8 cellular contexts compared by ENCODE assay signal in the genomic region with DNA sequence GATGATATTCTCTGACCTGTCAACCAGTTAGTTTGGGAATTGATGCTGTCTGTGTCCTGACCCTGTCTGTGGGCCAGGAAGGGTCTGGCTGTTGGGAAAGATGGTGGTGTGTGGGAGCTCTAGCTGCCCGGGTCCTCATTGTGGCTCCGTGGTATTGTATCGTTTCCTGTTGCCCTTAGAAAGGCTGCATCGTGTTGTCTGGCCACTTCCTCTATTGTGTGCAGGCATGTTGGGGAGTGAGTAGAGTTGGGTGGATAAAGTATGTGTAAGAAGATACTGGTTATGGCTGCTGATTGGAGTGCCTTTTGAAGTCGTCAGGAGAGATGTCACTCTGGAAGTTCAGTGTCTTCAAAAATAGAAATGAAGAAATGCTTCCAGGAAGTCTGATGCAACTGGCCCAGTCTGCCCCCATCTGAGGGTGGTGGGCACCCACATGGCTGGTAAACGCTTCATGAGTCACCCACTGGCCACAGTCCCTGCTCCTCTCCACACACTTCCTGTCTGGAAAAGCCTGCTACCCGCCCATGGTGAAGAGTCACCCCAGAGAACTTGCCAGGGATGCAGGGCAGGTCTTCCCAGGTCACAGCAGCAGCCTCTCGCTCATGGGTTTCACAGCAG. TPM values are rescaled to one million over a fixed set of nuclear protein-coding genes. Genes with fewer than 3 reads are reported as not detected.
DNase-seq lines count a peak whose midpoint lies in the region; ATAC-seq, FAIRE-seq and TF ChIP-seq lines count a peak whose summit lies in the region.

No MANE protein-coding gene starts in this region.

- peak; percentile 61 for FAIRE-seq in GM12878 (lab: Jason Lieb, UNC)

- intact Hi-C loops in GM12878 (cut with micrococcal nuclease; ENCODE audit: unreplicated experiment), result no loop called here

- H3K36me3 ChIP-seq in GM12878 (ENCODE audit: control insufficient read depth in 2 of 2, insufficient read depth in 2 of 2, low read length in 1 of 2), result no peaks in the 10 kb centered on the region; a peak in 1 of 4 replicates

- ATAC-seq in HG02973 (IDR thresholded peaks at IDR 0.05; ENCODE audit: unreplicated experiment) (peak; percentile 58), SK-N-SH treated with all-trans-retinoic acid at 6 μM for 48 hours (peak; percentile 92), GM12878 (peak; percentile 89), GM19455 (IDR thresholded peaks at IDR 0.05; ENCODE audit: unreplicated experiment) (no peak), GM21360 (IDR thresholded peaks at IDR 0.05; ENCODE audit: unreplicated experiment) (no peak)

- SMC1A ChIA-PET in GM12878 (lab: Charles Lee; ENCODE audit: uncharacterized antibody, unreplicated experiment), result interaction anchor here (1.6 kb wide), 1 partner anchor 26 kb away, joined by 4 read pairs; no protein-coding TSS in a partner anchor

- TF ChIP-seq RAD21 in GM12878 (IDR thresholded peaks at IDR 0.05; ENCODE audit: insufficient read depth, low read depth, low read length), result no peak

- H3K4me1 ChIP-seq in GM12878 (ENCODE audit: control insufficient read depth, insufficient read depth, low read length), result peaks cover 44% of the 10 kb centered on the region

- POLR2A ChIA-PET in GM12878 (lab: Charles Lee), result no interaction called here

- BruUV-seq in GM12878 (replicated peaks; lab: Mats Ljungman, UMichigan), result no TSS peak

- no peaks in the 10 kb centered on the region for H4K20me1 ChIP-seq in GM12878 (ENCODE audit: control insufficient read depth, insufficient read depth)

- H3K27me3 ChIP-seq in GM12878 (replicated peaks in 1 of 2; ENCODE audit: control insufficient read depth in 2 of 2, insufficient read depth in 2 of 2, low read length in 1 of 2), result no peaks in the 10 kb centered on the region

- peaks cover 11% of the 10 kb centered on the region for H3K79me2 ChIP-seq in GM12878 (ENCODE audit: control insufficient read depth, insufficient read depth, low read length)

- in situ Hi-C loops in GM12878 (cut with MboI), result no loop called here

- peak overlapping the region; percentile 81 for H2AFZ ChIP-seq in GM12878 (ENCODE audit: control insufficient read depth, low read depth, low read length)

- TF ChIP-seq CTCF in GM12878 (IDR thresholded peaks at IDR 0.05 in 2 of 3, conservative IDR thresholded peaks at IDR 0.05 in 1 of 3; ENCODE audit: control insufficient read depth in 2 of 3, extremely low read depth in 1 of 3, insufficient read depth in 1 of 3, low read depth in 3 of 3, low read length in 3 of 3), result no peak

- RAD21 ChIA-PET in GM12878 (lab: Charles Lee; ENCODE audit: unreplicated experiment), result interaction anchor here (1.4 kb wide), 1 partner anchor 22 kb away, joined by 3 read pairs; no protein-coding TSS in a partner anchor

- no peaks in the 10 kb centered on the region for H3K9me3 ChIP-seq in GM12878 (replicated peaks; ENCODE audit: control insufficient read depth, insufficient read depth, low read length)

- DNase-seq in EH (ENCODE audit: low read depth) (peak; percentile 100), GM12878 (ENCODE audit: low read depth, low spot score) (no peak), kidney glomerular epithelial cell (lab: John Stamatoyannopoulos, UW) (peak; percentile 84)
- peak; percentile 36 for DNase-seq in stimulated activated CD4-positive, alpha-beta T cell treated with anti-CD3 and anti-CD28 coated beads, Interleukin-4, amount 100 ng/mL, for 24 hours

- peak overlapping the region; percentile 73 for H3K4me2 ChIP-seq in GM12878 (ENCODE audit: control insufficient read depth, insufficient read depth)

- TF ChIP-seq EP300 in GM12878 (IDR thresholded peaks at IDR 0.05; ENCODE audit: borderline replicate concordance in 1 of 2, control insufficient read depth in 1 of 2, low read depth in 2 of 2, low read length in 2 of 2), result no peak

- peak overlapping the region; percentile 84 for H3K27ac ChIP-seq in GM12878 (ENCODE audit: control insufficient read depth, insufficient read depth)

- peak overlapping the region; percentile 44 for H3K9ac ChIP-seq in GM12878 (ENCODE audit: control insufficient read depth, insufficient read depth, low read length)

- TF ChIP-seq POLR2A in GM12878 (IDR thresholded peaks at IDR 0.05; ENCODE audit: low read depth, low read length), result no peak

- 13% methylated on average over 8 of the region's 8 CpGs for WGBS in GM12878 (ENCODE audit: insufficient coverage, insufficient replicate concordance, low lambda C conversion rate, missing lambda C conversion rate)

- H3K4me3 ChIP-seq in GM12878, result peak overlapping the region; percentile 37; the same call in 1 of the 2 replicates

- CTCF ChIA-PET in GM12878 (lab: Yijun Ruan, JAX), result no interaction called here

TF ChIP-seq in SK-N-SH treated with all-trans-retinoic acid at 6 μM for 48 hours, 23 proteins besides CTCF, POLR2A, EP300 and RAD21 (continues in another document):
- TF ChIP-seq ZNF8 (CRISPR knock-in tag; IDR thresholded peaks at IDR 0.05) (no peak), ISL1 (CRISPR knock-in tag; IDR thresholded peaks at IDR 0.05) (0 out of 2 replicates have a peak, but pooled peaks have one; percentile 8), SNAI2 (CRISPR knock-in tag; IDR thresholded peaks at IDR 0.05) (no peak), ZFP30 (CRISPR knock-in tag; IDR thresholded peaks at IDR 0.05) (no peak)
- TF ChIP-seq, protein P1, sequence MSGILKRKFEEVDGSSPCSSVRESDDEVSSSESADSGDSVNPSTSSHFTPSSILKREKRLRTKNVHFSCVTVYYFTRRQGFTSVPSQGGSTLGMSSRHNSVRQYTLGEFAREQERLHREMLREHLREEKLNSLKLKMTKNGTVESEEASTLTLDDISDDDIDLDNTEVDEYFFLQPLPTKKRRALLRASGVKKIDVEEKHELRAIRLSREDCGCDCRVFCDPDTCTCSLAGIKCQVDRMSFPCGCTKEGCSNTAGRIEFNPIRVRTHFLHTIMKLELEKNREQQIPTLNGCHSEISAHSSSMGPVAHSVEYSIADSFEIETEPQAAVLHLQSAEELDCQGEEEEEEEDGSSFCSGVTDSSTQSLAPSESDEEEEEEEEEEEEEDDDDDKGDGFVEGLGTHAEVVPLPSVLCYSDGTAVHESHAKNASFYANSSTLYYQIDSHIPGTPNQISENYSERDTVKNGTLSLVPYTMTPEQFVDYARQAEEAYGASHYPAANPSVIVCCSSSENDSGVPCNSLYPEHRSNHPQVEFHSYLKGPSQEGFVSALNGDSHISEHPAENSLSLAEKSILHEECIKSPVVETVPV (CRISPR knock-in tag; IDR thresholded peaks at IDR 0.05), result no peak

TF ChIP-seq in GM12878, 131 proteins besides CTCF, POLR2A, EP300 and RAD21 (continues in another document):
- TF ChIP-seq, protein P2, sequence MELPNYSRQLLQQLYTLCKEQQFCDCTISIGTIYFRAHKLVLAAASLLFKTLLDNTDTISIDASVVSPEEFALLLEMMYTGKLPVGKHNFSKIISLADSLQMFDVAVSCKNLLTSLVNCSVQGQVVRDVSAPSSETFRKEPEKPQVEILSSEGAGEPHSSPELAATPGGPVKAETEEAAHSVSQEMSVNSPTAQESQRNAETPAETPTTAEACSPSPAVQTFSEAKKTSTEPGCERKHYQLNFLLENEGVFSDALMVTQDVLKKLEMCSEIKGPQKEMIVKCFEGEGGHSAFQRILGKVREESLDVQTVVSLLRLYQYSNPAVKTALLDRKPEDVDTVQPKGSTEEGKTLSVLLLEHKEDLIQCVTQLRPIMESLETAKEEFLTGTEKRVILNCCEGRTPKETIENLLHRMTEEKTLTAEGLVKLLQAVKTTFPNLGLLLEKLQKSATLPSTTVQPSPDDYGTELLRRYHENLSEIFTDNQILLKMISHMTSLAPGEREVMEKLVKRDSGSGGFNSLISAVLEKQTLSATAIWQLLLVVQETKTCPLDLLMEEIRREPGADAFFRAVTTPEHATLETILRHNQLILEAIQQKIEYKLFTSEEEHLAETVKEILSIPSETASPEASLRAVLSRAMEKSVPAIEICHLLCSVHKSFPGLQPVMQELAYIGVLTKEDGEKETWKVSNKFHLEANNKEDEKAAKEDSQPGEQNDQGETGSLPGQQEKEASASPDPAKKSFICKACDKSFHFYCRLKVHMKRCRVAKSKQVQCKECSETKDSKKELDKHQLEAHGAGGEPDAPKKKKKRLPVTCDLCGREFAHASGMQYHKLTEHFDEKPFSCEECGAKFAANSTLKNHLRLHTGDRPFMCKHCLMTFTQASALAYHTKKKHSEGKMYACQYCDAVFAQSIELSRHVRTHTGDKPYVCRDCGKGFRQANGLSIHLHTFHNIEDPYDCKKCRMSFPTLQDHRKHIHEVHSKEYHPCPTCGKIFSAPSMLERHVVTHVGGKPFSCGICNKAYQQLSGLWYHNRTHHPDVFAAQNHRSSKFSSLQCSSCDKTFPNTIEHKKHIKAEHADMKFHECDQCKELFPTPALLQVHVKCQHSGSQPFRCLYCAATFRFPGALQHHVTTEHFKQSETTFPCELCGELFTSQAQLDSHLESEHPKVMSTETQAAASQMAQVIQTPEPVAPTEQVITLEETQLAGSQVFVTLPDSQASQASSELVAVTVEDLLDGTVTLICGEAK (IDR thresholded peaks at IDR 0.05; ENCODE audit: borderline replicate concordance), result peak; percentile 28; the same call in 1 of the 2 replicates
- TF ChIP-seq IKZF2 (IDR thresholded peaks at IDR 0.05), result peak; percentile 37 to 44; a peak in 3 of 4 replicates
- TF ChIP-seq DPF2 (IDR thresholded peaks at IDR 0.05), result 0 out of 2 replicates have a peak, but pooled peaks have one; percentile 18
- no peak for TF ChIP-seq CREM (IDR thresholded peaks at IDR 0.05; ENCODE audit: low read depth)
- 0 out of 2 replicates have a peak, but pooled peaks have one; percentile 53 for TF ChIP-seq HDGF (IDR thresholded peaks at IDR 0.05)
- TF ChIP-seq ATF7 (IDR thresholded peaks at IDR 0.05; ENCODE audit: low read depth), result 0 out of 2 replicates have a peak, but pooled peaks have one; percentile 15
- TF ChIP-seq TCF7 (IDR thresholded peaks at IDR 0.05; ENCODE audit: borderline replicate concordance), result no peak
- peak; percentile 45 for TF ChIP-seq EED (IDR thresholded peaks at IDR 0.05; ENCODE audit: low read depth)

RNA-seq across cellular contexts. Expression of a gene that starts 27.9 kb away (rescaled TPM):
- total RNA-seq in GM12878 (2013; cell fraction: nucleolus; rRNA removed), result 6.0 and 6.6 TPM in 2 replicates
- 4.5 and 4.9 TPM in 2 replicates for total RNA-seq in GM12878 (2014; rRNA removed)
- 2.8 and 3.2 TPM in 2 replicates for total RNA-seq in GM12878 (2014; rRNA removed; fragmentation: Illumina TruSeq; extraction: Trizol)
- 12.2 and 12.3 TPM in 2 replicates for total RNA-seq in GM12878 (2021)
- 3.6 TPM for polyA plus RNA-seq in GM12878 (2011; ENCODE audit: low read depth)
- 3.3 and 5.7 TPM in 2 replicates for polyA plus RNA-seq in GM12878 (2011; rRNA removed)
- 7.8 and 10.6 TPM in 2 replicates for polyA plus RNA-seq in GM12878 (2011; cell fraction: cytosol; rRNA removed)
- polyA plus RNA-seq in GM12878 (2011; cell fraction: nucleus; rRNA removed), result 15.9 and 17.3 TPM in 2 replicates
- 6.9 and 8.9 TPM in 2 replicates for polyA plus RNA-seq in GM12878 (2012)
- polyA plus RNA-seq in GM12878 (2014; fragmentation: Illumina TruSeq; extraction: Trizol), result 3.1 and 7.9 TPM in 2 replicates
- under 1 TPM; 0.05 to 0.38 TPM for polyA plus RNA-seq in GM12878 (2014; fragmentation: Nextera tagmentation; extraction: Ambion mirVana)
- polyA plus RNA-seq in GM12878 (2014; rRNA removed), result 12.6 and 14.5 TPM in 2 replicates
- polyA plus RNA-seq in GM12878 (2016; fragmentation: Nextera tagmentation; extraction: Ambion mirVana), result 1 to 10 TPM; 7.7 to 8.6 TPM
- 4.5 and 7.5 TPM in 2 replicates for polyA minus RNA-seq in GM12878 (2011; rRNA and poly(A)+ RNA removed)
- polyA minus RNA-seq in GM12878 (2011; cell fraction: cytosol; rRNA and poly(A)+ RNA removed), result 3.2 and 3.7 TPM in 2 replicates
- 2.3 and 3.5 TPM in 2 replicates for polyA minus RNA-seq in GM12878 (2011; cell fraction: nucleus; rRNA and poly(A)+ RNA removed)

Comparison
In these comparisons a context has a peak if more than half of its experiments do, and no peak if none do; other contexts are left out.
1. ATAC-seq: peak in HG02973 (single experiment), SK-N-SH treated with all-trans-retinoic acid at 6 μM for 48 hours (single experiment) and GM12878 (single experiment); none in GM19455 (single experiment) and GM21360 (single experiment).